Comparison of ENCODE assay signal across 1 cellular context in genomic region chr16:89378947-89379771, GRCh38.
TF ChIP-seq lines count a peak whose summit lies in the region.

No MANE protein-coding gene starts in this region.

TF ChIP-seq in SK-N-SH treated with all-trans-retinoic acid at 6 μM for 48 hours, 23 proteins besides CTCF, POLR2A, EP300 and RAD21 (continued from another document):
- TF ChIP-seq POU6F1 (CRISPR knock-in tag; IDR thresholded peaks at IDR 0.05; ENCODE audit: borderline replicate concordance, low read depth), result no peak
- TF ChIP-seq TOX (CRISPR knock-in tag; IDR thresholded peaks at IDR 0.05; ENCODE audit: borderline replicate concordance), result no peak
- TF ChIP-seq ARNTL (CRISPR knock-in tag; IDR thresholded peaks at IDR 0.05; ENCODE audit: borderline replicate concordance, low read depth), result no peak
- no peak for TF ChIP-seq SNAI2 (CRISPR knock-in tag; IDR thresholded peaks at IDR 0.05)
- TF ChIP-seq ZNF8 (CRISPR knock-in tag; IDR thresholded peaks at IDR 0.05), result no peak
- TF ChIP-seq CSDC2 (CRISPR knock-in tag; IDR thresholded peaks at IDR 0.05), result no peak
- no peak for TF ChIP-seq ZFP30 (CRISPR knock-in tag; IDR thresholded peaks at IDR 0.05)
- TF ChIP-seq, protein P1, sequence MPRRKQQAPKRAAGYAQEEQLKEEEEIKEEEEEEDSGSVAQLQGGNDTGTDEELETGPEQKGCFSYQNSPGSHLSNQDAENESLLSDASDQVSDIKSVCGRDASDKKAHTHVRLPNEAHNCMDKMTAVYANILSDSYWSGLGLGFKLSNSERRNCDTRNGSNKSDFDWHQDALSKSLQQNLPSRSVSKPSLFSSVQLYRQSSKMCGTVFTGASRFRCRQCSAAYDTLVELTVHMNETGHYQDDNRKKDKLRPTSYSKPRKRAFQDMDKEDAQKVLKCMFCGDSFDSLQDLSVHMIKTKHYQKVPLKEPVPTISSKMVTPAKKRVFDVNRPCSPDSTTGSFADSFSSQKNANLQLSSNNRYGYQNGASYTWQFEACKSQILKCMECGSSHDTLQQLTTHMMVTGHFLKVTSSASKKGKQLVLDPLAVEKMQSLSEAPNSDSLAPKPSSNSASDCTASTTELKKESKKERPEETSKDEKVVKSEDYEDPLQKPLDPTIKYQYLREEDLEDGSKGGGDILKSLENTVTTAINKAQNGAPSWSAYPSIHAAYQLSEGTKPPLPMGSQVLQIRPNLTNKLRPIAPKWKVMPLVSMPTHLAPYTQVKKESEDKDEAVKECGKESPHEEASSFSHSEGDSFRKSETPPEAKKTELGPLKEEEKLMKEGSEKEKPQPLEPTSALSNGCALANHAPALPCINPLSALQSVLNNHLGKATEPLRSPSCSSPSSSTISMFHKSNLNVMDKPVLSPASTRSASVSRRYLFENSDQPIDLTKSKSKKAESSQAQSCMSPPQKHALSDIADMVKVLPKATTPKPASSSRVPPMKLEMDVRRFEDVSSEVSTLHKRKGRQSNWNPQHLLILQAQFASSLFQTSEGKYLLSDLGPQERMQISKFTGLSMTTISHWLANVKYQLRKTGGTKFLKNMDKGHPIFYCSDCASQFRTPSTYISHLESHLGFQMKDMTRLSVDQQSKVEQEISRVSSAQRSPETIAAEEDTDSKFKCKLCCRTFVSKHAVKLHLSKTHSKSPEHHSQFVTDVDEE (CRISPR knock-in tag; IDR thresholded peaks at IDR 0.05), result no peak
- TF ChIP-seq ESRRG (CRISPR knock-in tag; IDR thresholded peaks at IDR 0.05), result no peak
- no peak for TF ChIP-seq OSR1 (CRISPR knock-in tag; IDR thresholded peaks at IDR 0.05)
- TF ChIP-seq ZNF70 (CRISPR knock-in tag; IDR thresholded peaks at IDR 0.05), result no peak
- no peak for TF ChIP-seq PATZ1 (CRISPR knock-in tag; IDR thresholded peaks at IDR 0.05; ENCODE audit: borderline replicate concordance)
- TF ChIP-seq BACH2 (CRISPR knock-in tag; IDR thresholded peaks at IDR 0.05; ENCODE audit: borderline replicate concordance), result no peak
